ENCODE assay signal across 19 cellular contexts in the genomic region with DNA sequence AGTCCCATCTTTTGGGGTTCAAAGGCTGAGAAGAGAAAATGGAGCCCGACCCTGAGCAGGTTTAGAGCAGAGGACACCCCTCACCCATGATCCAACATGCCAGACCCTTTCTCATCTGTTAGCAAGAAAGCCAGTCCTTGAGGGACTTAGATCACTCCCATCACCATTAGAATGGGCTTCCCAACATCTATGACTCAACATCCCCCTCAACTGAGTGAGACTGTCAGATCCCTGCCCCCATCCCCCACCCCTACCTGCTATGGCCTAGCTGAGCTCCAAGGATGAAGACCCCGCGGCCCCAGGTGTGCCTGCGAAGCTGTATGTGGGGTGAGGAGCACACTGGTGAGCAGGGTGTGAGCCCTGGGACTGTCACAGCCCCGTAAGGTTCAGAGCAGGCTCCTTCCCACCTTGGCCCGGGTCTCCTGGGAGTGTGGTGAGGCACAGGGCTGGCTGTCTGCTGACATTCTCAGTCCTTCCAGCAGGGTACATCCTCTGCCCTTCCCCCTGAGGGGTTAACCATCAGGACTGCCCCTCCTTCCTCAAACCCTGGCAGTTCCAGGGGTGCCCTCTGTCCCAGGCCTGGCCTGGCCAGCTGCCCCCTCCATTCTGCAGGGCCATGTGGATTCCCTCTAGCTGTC. TPM values are rescaled to one million over a fixed set of nuclear protein-coding genes. Genes with fewer than 3 reads are reported as not detected.
DNase-seq lines count a peak whose midpoint lies in the region; ATAC-seq and TF ChIP-seq lines count a peak whose summit lies in the region.
"Had no signal": no experiment of that assay in that cellular context is flagged by ENCODE, and none has a peak within 500 bp of the region (broad histone marks: within the 10 kb centered on the region; RNA-seq: fewer than 3 reads in every experiment).

No MANE protein-coding gene starts in this region.

- H3K4me1 Mint-ChIP-seq in Caco-2 (ENCODE audit: low read depth, unreplicated experiment): no peaks in the 10 kb centered on the region

- no peak overlapping the region for H3K27ac Mint-ChIP-seq in Caco-2 (ENCODE audit: unreplicated experiment)
- H3K27ac Mint-ChIP-seq: activated CD8-positive, alpha-beta T cell treated with anti-CD3 and anti-CD28 coated beads for 36 hours; activated naive CD8-positive, alpha-beta T cell treated with anti-CD3 and anti-CD28 coated beads, Interleukin-2, amount 10 ng/mL, durations not matched to agents 7 days and 5 days had no signal

- intact Hi-C loops in breast epithelium (cut with DNase I; ENCODE audit: low total_unique reads) (no loop called here), mucosa of descending colon (cut with DNase I, micrococcal nuclease) (loop anchor here in 1 of 2 donors (5.0 kb wide), 1 partner anchor 135 kb away; no protein-coding TSS in a partner anchor), Caco-2 (cut with micrococcal nuclease; ENCODE audit: unreplicated experiment) (no loop called here)

- TF ChIP-seq POLR2A in breast epithelium (IDR thresholded peaks at IDR 0.05): no peak

- H3K9ac ChIP-seq in BLaER1 treated with 17β-estradiol and CSF1 and Interleukin-3, amounts not matched to agents 10 nM and 100 nM: peak overlapping the region in 2 of 11 experiments; percentile 2 to 37; a peak in 1 of 22 replicates

- DNase-seq in MG63 (peak; percentile 41), breast epithelium (ENCODE audit: low spot score in 2 of 2) (no peak), mucosa of descending colon (no peak), Caco-2 (no peak), hypothalamus (lab: John Stamatoyannopoulos, UW) (no peak), Kasumi-1 (lab: John Stamatoyannopoulos, UW) (no peak)
- DNase-seq: activated CD8-positive, alpha-beta T cell treated with anti-CD3 and anti-CD28 coated beads for 36 hours; activated naive CD8-positive, alpha-beta T cell treated with anti-CD3 and anti-CD28 coated beads, Interleukin-2, amount 10 ng/mL, durations not matched to agents 7 days and 5 days; COR-L47; NCI-H526; occipital lobe; stimulated activated CD4-positive, alpha-beta T cell treated with anti-CD3 and anti-CD28 coated beads, Interleukin-2, amount 100 ng/mL, for 48 hours; T-helper 1 cell had no signal

- H3K27me3 Mint-ChIP-seq in Caco-2 (ENCODE audit: insufficient read depth, unreplicated experiment): peaks cover 12% of the 10 kb centered on the region

- peaks cover 8 to 36% (median 24%) of the 10 kb centered on the region in 10 experiments; a peak in 19 of 20 replicates for H3K4me1 ChIP-seq in BLaER1 treated with 17β-estradiol and CSF1 and Interleukin-3, amounts not matched to agents 10 nM and 100 nM
- peaks cover 3% of the 10 kb centered on the region in 2 donors for H3K4me1 ChIP-seq in breast epithelium
- H3K4me1 ChIP-seq in mucosa of descending colon (ENCODE audit: low read depth): peaks cover 4% of the 10 kb centered on the region
- H3K4me1 ChIP-seq in Caco-2: no peaks in the 10 kb centered on the region
- H3K4me1 ChIP-seq: vagina had no signal

- H3K36me3 ChIP-seq in BLaER1 treated with 17β-estradiol and CSF1 and Interleukin-3, amounts not matched to agents 10 nM and 100 nM: no peaks in the 10 kb centered on the region
- H3K36me3 ChIP-seq in MG63 (no peaks in the 10 kb centered on the region), breast epithelium (no peaks in the 10 kb centered on the region), mucosa of descending colon (ENCODE audit: low read depth) (no peaks in the 10 kb centered on the region), Caco-2 (ENCODE audit: control insufficient read depth, insufficient read depth, low read length) (no peaks in the 10 kb centered on the region)
- H3K36me3 ChIP-seq: vagina had no signal

- peaks cover 0 to 7% (median 0%) of the 10 kb centered on the region in 11 experiments; a peak in 2 of 22 replicates for H4K20me1 ChIP-seq in BLaER1 treated with 17β-estradiol and CSF1 and Interleukin-3, amounts not matched to agents 10 nM and 100 nM

- POLR2A ChIA-PET in Caco-2 (lab: Charles Lee): no interaction called here

- peak overlapping the region; percentile 15 to 80 (median 65); a peak in 20 of 22 replicates for H3K4me2 ChIP-seq in BLaER1 treated with 17β-estradiol and CSF1 and Interleukin-3, amounts not matched to agents 10 nM and 100 nM
- H3K4me2 ChIP-seq: hepatocyte had no signal

- H3K9me3 ChIP-seq in BLaER1 treated with 17β-estradiol and CSF1 and Interleukin-3, amounts not matched to agents 10 nM and 100 nM (replicated peaks in 1 of 11): peaks cover 21 to 30% (median 27%) of the 10 kb centered on the region in 11 experiments
- H3K9me3 ChIP-seq in MG63: peaks cover 11% of the 10 kb centered on the region
- no peaks in the 10 kb centered on the region for H3K9me3 ChIP-seq in breast epithelium
- no peaks in the 10 kb centered on the region for H3K9me3 ChIP-seq in mucosa of descending colon
- H3K9me3 ChIP-seq in Caco-2: peaks cover 17% of the 10 kb centered on the region
- H3K9me3 ChIP-seq: vagina had no signal

- peaks cover 9% of the 10 kb centered on the region for H3K9me3 Mint-ChIP-seq in Caco-2 (ENCODE audit: unreplicated experiment)

- no peak overlapping the region for H3K27ac ChIP-seq in BLaER1 treated with 17β-estradiol and CSF1 and Interleukin-3, amounts not matched to agents 10 nM and 100 nM
- H3K27ac ChIP-seq in breast epithelium: peak overlapping the region; percentile 84 to 87
- H3K27ac ChIP-seq: hepatocyte, vagina had no signal

- CTCF ChIA-PET in Caco-2 (lab: Charles Lee): no interaction called here

- H3K27me3 ChIP-seq in BLaER1 treated with 17β-estradiol and CSF1 and Interleukin-3, amounts not matched to agents 10 nM and 100 nM: 0 out of 22 replicates have a peak, but pooled peaks cover 0 to 4% (median 0%) of the 10 kb centered on the region in 11 experiments
- no peaks in the 10 kb centered on the region; the same call in 1 of the 2 replicates for H3K27me3 ChIP-seq in MG63
- peaks cover 0 to 9% of the 10 kb centered on the region in 2 donors for H3K27me3 ChIP-seq in breast epithelium
- 0 out of 2 replicates have a peak, but pooled peaks cover 1% of the 10 kb centered on the region for H3K27me3 ChIP-seq in Caco-2 (replicated peaks; ENCODE audit: control insufficient read depth, insufficient read depth, low read length)
- H3K27me3 ChIP-seq: vagina had no signal

- peak; percentile 20 for ATAC-seq in mucosa of descending colon
- no peak for ATAC-seq in HG02938 (IDR thresholded peaks at IDR 0.05; ENCODE audit: unreplicated experiment)
- ATAC-seq: activated CD8-positive, alpha-beta T cell treated with anti-CD3 and anti-CD28 coated beads for 36 hours had no signal

- BruUV-seq in Caco-2 (replicated peaks; lab: Mats Ljungman, UMichigan): no TSS peak

- no peaks in the 10 kb centered on the region for H3K36me3 Mint-ChIP-seq in Caco-2 (ENCODE audit: insufficient read depth, unreplicated experiment)

- no peak overlapping the region for H3K4me3 Mint-ChIP-seq in Caco-2 (ENCODE audit: unreplicated experiment)
- H3K4me3 Mint-ChIP-seq: activated CD8-positive, alpha-beta T cell treated with anti-CD3 and anti-CD28 coated beads for 36 hours; activated naive CD8-positive, alpha-beta T cell treated with anti-CD3 and anti-CD28 coated beads, Interleukin-2, amount 10 ng/mL, durations not matched to agents 7 days and 5 days had no signal

- TF ChIP-seq CTCF in breast epithelium (IDR thresholded peaks at IDR 0.05): peak in 1 of 3 donors; percentile 12
- TF ChIP-seq CTCF in mucosa of descending colon (IDR thresholded peaks at IDR 0.05): no peak
- TF ChIP-seq CTCF in Caco-2 (IDR thresholded peaks at IDR 0.05; ENCODE audit: insufficient read depth in 1 of 2, low read depth in 1 of 2, low read length in 1 of 2, severe bottlenecking in 1 of 2, unreplicated experiment in 1 of 2): no peak

- no peak overlapping the region for H3K4me3 ChIP-seq in BLaER1 treated with 17β-estradiol and CSF1 and Interleukin-3, amounts not matched to agents 10 nM and 100 nM
- no peak overlapping the region for H3K4me3 ChIP-seq in MG63
- H3K4me3 ChIP-seq in breast epithelium: peak overlapping the region in 1 of 3 donors; percentile 39
- no peak overlapping the region for H3K4me3 ChIP-seq in mucosa of descending colon
- H3K4me3 ChIP-seq in Caco-2 (ENCODE audit: low read depth, low read length): no peak overlapping the region
- H3K4me3 ChIP-seq: hepatocyte, vagina had no signal

RNA-seq across cellular contexts. Expression of a gene that starts 21.4 kb away (rescaled TPM):
- total RNA-seq in MG63 (2014; rRNA removed; shearing (Covaris generic); ENCODE audit: low replicate concordance): not detected in 2 replicates
- total RNA-seq in breast epithelium (1 to 10 TPM in 1 of 3 donors, under 1 TPM in 1, not detected in 1; 0.66 to 1.5 TPM), mucosa of descending colon (under 1 TPM; 0.14 to 0.46 (median 0.19) TPM), Caco-2 (2022) (0.21 and 0.34 TPM in 2 replicates)
- total RNA-seq: skeletal muscle tissue had no signal

RNA-seq across cellular contexts. Expression of a gene that starts 27.2 kb away (rescaled TPM):
- total RNA-seq in MG63 (2014; rRNA removed; shearing (Covaris generic); ENCODE audit: low replicate concordance): 0.89 and 3.0 TPM in 2 replicates
- 10 to 100 TPM in 1 of 3 donors, 1 to 10 TPM in 2; 1.4 to 12.3 (median 9.2) TPM for total RNA-seq in breast epithelium
- 10 to 100 TPM; 32.1 to 41.2 (median 37.0) TPM for total RNA-seq in mucosa of descending colon
- 17.0 and 18.5 TPM in 2 replicates for total RNA-seq in Caco-2 (2022)

RNA-seq across cellular contexts. Expression of a gene that starts 55.4 kb away (rescaled TPM):
- total RNA-seq in MG63 (2014; rRNA removed; shearing (Covaris generic); ENCODE audit: low replicate concordance): not detected in 2 replicates
- total RNA-seq in breast epithelium: 1 to 10 TPM in 1 of 3 donors, not detected in 2; 6.1 TPM
- not detected for total RNA-seq in mucosa of descending colon
- total RNA-seq in Caco-2 (2022): not detected in 2 replicates
- total RNA-seq: left cardiac atrium, skeletal muscle tissue, vagina had no signal

Comparison
In these comparisons a context has a peak if more than half of its experiments do, and no peak if none do; other contexts are left out.
1. H3K27ac ChIP-seq: peak in breast epithelium (2 of 2); none in BLaER1 treated with 17β-estradiol and CSF1 and Interleukin-3, amounts not matched to agents 10 nM and 100 nM (0 of 11).